Comparison of ENCODE assay signal across 23 cellular contexts in genomic region chr22:22316589-22316988, GRCh38.
A peak's percentile ranks its signal among the peaks of the same experiment; 100 is the strongest.
DNase-seq lines count a peak whose midpoint lies in the region; ATAC-seq lines count a peak whose summit lies in the region.
"Had no signal": no experiment of that assay in that cellular context is flagged by ENCODE, and none has a peak within 500 bp of the region (broad histone marks: within the 10 kb centered on the region; RNA-seq: fewer than 3 reads in every experiment).

No MANE protein-coding gene starts in this region.

- no peak overlapping the region for H3K4me2 ChIP-seq in mesendoderm (ENCODE audit: low read length)

- H3K27ac ChIP-seq in HUES64 (ENCODE audit: low read depth, low read length) (peak overlapping the region; percentile 80; the same call in 1 of the 2 replicates), mesendoderm (ENCODE audit: low read depth, low read length) (no peak overlapping the region)
- no peak overlapping the region for H3K27ac ChIP-seq in CD8-positive, alpha-beta memory T cell (ENCODE audit: low read depth, low read length)
- H3K27ac ChIP-seq: HL-60, SJCRH30 had no signal

- peak overlapping the region in 1 of 8 donors; percentile 15 for H3K27ac Mint-ChIP-seq in CD8-positive, alpha-beta memory T cell
- H3K27ac Mint-ChIP-seq: CD4-positive, CD25-positive, alpha-beta regulatory T cell had no signal

- H3K4me3 Mint-ChIP-seq in CD8-positive, alpha-beta memory T cell = no peak overlapping the region
- H3K4me3 Mint-ChIP-seq: CD4-positive, CD25-positive, alpha-beta regulatory T cell had no signal

- CTCF ChIA-PET in CD8-positive, alpha-beta memory T cell (lab: Charles Lee) = no interaction called here

- H2AK5ac ChIP-seq in mesendoderm (ENCODE audit: low read length) = no peak overlapping the region

- H3K4ac ChIP-seq in mesendoderm (ENCODE audit: low read depth, low read length) = no peak overlapping the region

- no peak overlapping the region for H2BK5ac ChIP-seq in mesendoderm (ENCODE audit: low read length)

- DNase-seq in ELF-1 (ENCODE audit: low read depth, low spot score) (peak; percentile 69), iPS DF 19.7 (ENCODE audit: low read depth, low spot score) (peak; percentile 48), mesendoderm (peak; percentile 79), RPMI8226 (no peak)
- DNase-seq in CD8-positive, alpha-beta memory T cell = no peak
- DNase-seq in stimulated activated naive CD8-positive, alpha-beta T cell treated with anti-CD3 and anti-CD28 coated beads, Interleukin-15, Interleukin-2, amounts not matched to agents 100 U/mL and 50 U/mL, for 24 hours = no peak
- DNase-seq: CD4-positive, CD25-positive, alpha-beta regulatory T cell; HCEC 1CT; Kasumi-1; NCI-H1105; NCI-H146; NCI-H1930; NCI-H446; NCI-H524 treated with DMSO at 0.1 percent for 48 hours; NCI-H774; PC-3; SJCRH30 had no signal

- H3K4me3 ChIP-seq in HUES64 (ENCODE audit: low read length) = 0 out of 2 replicates have a peak overlapping the region, but pooled peaks have one; percentile 0
- no peak overlapping the region for H3K4me3 ChIP-seq in mesendoderm (ENCODE audit: low read length)
- H3K4me3 ChIP-seq in CD8-positive, alpha-beta memory T cell (ENCODE audit: low read length) = no peak overlapping the region
- H3K4me3 ChIP-seq: K562, SJCRH30 had no signal

- no peaks in the 10 kb centered on the region for H3K79me2 ChIP-seq in mesendoderm (ENCODE audit: control insufficient read depth, insufficient read depth, low read length)

- H3K36me3 ChIP-seq in HUES64 (ENCODE audit: insufficient read depth, low read length) (peaks cover 38% of the 10 kb centered on the region), mesendoderm (ENCODE audit: control insufficient read depth, insufficient read depth, low read length) (no peaks in the 10 kb centered on the region)
- H3K36me3 ChIP-seq in CD8-positive, alpha-beta memory T cell (ENCODE audit: insufficient read depth, low read length) = peaks cover 17% of the 10 kb centered on the region

- H3K27me3 Mint-ChIP-seq in CD8-positive, alpha-beta memory T cell = no peaks in the 10 kb centered on the region
- H3K27me3 Mint-ChIP-seq: CD4-positive, CD25-positive, alpha-beta regulatory T cell had no signal

- ATAC-seq in stimulated activated naive CD8-positive, alpha-beta T cell treated with anti-CD3 and anti-CD28 coated beads, Interleukin-15, Interleukin-2, amounts not matched to agents 100 U/mL and 50 U/mL, for 24 hours = no peak
- no peak for ATAC-seq in HG02610 (IDR thresholded peaks at IDR 0.05; ENCODE audit: unreplicated experiment)
- ATAC-seq: K562, PC-3, Right ventricle myocardium inferior, SK-N-SH treated with all-trans-retinoic acid at 6 μM for 48 hours had no signal

- H3K9me3 Mint-ChIP-seq in CD8-positive, alpha-beta memory T cell = peaks cover 0 to 4% (median 0%) of the 10 kb centered on the region in 5 donors

- no peak overlapping the region for H4K5ac ChIP-seq in mesendoderm (ENCODE audit: low read length)

- WGBS in HUES64 = 45% methylated on average over 2 of the region's 2 CpGs
- no CpG with 5 or more reads among the region's 2 CpGs for WGBS in mesendoderm (ENCODE audit: extremely low coverage, insufficient coverage, low lambda C conversion rate)

- no peak overlapping the region for H2BK120ac ChIP-seq in mesendoderm (ENCODE audit: low read depth, low read length)

- POLR2A ChIA-PET in CD8-positive, alpha-beta memory T cell (lab: Charles Lee) = no interaction called here

- no peak overlapping the region for H2BK15ac ChIP-seq in mesendoderm (replicated peaks; ENCODE audit: low read depth)

- no peak overlapping the region for H4K8ac ChIP-seq in mesendoderm (ENCODE audit: low read depth, low read length)

- H3K18ac ChIP-seq in mesendoderm (ENCODE audit: low read length) = no peak overlapping the region

- H3K9ac ChIP-seq in HUES64 (ENCODE audit: low read depth, low read length) (0 out of 2 replicates have a peak overlapping the region, but pooled peaks have one; percentile 36), mesendoderm (ENCODE audit: low read length) (no peak overlapping the region)

- H3K9me3 ChIP-seq in HUES64 (ENCODE audit: insufficient read depth, low read depth, low read length) = no peaks in the 10 kb centered on the region
- H3K9me3 ChIP-seq in CD8-positive, alpha-beta memory T cell (ENCODE audit: low read length) = no peaks in the 10 kb centered on the region
- H3K9me3 ChIP-seq: SJCRH30 had no signal

- H3K79me1 ChIP-seq in mesendoderm (ENCODE audit: low read length) = no peaks in the 10 kb centered on the region

- no peaks in the 10 kb centered on the region for H3K4me1 Mint-ChIP-seq in CD8-positive, alpha-beta memory T cell

- H3K4me1 ChIP-seq in HUES64 (ENCODE audit: insufficient read depth, low read length) (peaks cover 17% of the 10 kb centered on the region), mesendoderm (ENCODE audit: control insufficient read depth, low read depth, low read length) (no peaks in the 10 kb centered on the region)
- no peaks in the 10 kb centered on the region for H3K4me1 ChIP-seq in CD8-positive, alpha-beta memory T cell (ENCODE audit: insufficient read depth, low read length)
- H3K4me1 ChIP-seq: SJCRH30 had no signal

- H3K27me3 ChIP-seq in HUES64 (ENCODE audit: insufficient read depth, low read length) (peaks cover 19% of the 10 kb centered on the region; the same call in 1 of the 2 replicates), mesendoderm (ENCODE audit: insufficient read depth, low read length, poor library complexity) (no peaks in the 10 kb centered on the region)
- no peaks in the 10 kb centered on the region for H3K27me3 ChIP-seq in CD8-positive, alpha-beta memory T cell (ENCODE audit: insufficient read depth, low read length, poor library complexity, severe bottlenecking)
- H3K27me3 ChIP-seq: SJCRH30 had no signal

- H3K23ac ChIP-seq in mesendoderm (ENCODE audit: low read length) = no peak overlapping the region

- H3K56ac ChIP-seq in mesendoderm (ENCODE audit: low read length) = no peak overlapping the region

- peaks cover 17 to 67% (median 20%) of the 10 kb centered on the region in 3 donors for H3K36me3 Mint-ChIP-seq in CD8-positive, alpha-beta memory T cell

Comparison
In these comparisons a context has a peak if more than half of its experiments do, and no peak if none do; other contexts are left out.
1. DNase-seq: peak in ELF-1 (single experiment), iPS DF 19.7 (single experiment) and mesendoderm (single experiment); none in CD8-positive, alpha-beta memory T cell (0 of 5), stimulated activated naive CD8-positive, alpha-beta T cell treated with anti-CD3 and anti-CD28 coated beads, Interleukin-15, Interleukin-2, amounts not matched to agents 100 U/mL and 50 U/mL, for 24 hours (single experiment) and RPMI8226 (single experiment).